In the genomic region with DNA sequence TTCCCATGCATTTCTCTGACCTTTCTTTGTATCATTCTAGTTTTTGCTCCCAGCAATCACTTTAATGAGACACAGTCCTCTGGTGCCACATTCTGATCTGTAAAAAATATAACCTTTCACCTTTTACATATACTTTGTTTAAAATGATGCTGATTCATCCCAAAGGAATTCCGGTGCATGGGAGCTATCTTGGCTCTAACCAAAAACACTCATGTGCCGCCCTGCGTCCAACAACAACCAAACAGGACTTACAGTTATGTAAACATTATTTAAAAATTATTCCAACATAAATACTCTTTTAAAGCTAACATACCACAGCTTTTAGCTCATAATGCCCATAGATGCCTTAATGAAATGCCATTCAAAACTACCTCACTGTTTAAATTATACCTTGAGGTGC, we compare ENCODE assay signal across 23 cellular contexts. TPM values are rescaled to one million over a fixed set of nuclear protein-coding genes. Genes with fewer than 3 reads are reported as not detected.
DNase-seq lines count a peak whose midpoint lies in the region; ATAC-seq, FAIRE-seq and TF ChIP-seq lines count a peak whose summit lies in the region.
"Had no signal": no experiment of that assay in that cellular context is flagged by ENCODE, and none has a peak within 500 bp of the region (broad histone marks: within the 10 kb centered on the region; RNA-seq: fewer than 3 reads in every experiment).

No MANE protein-coding gene starts in this region.

- TF ChIP-seq CTCF in AG04450 (IDR thresholded peaks at IDR 0.05; ENCODE audit: low read depth, low read length) = no peak
- TF ChIP-seq CTCF in IMR-90 (conservative IDR thresholded peaks at IDR 0.05; ENCODE audit: low read depth, low read length) = no peak
- no peak for TF ChIP-seq CTCF in bronchial epithelial cell (IDR thresholded peaks at IDR 0.05; ENCODE audit: insufficient read depth, low read length, severe bottlenecking)
- TF ChIP-seq CTCF in lower lobe of right lung (IDR thresholded peaks at IDR 0.05) = no peak

- H3K79me1 ChIP-seq in IMR-90 (ENCODE audit: low read depth in 1 of 2, low read length in 2 of 2) = no peaks in the 10 kb centered on the region

- H3K36me3 ChIP-seq in IMR-90 (ENCODE audit: control insufficient read depth, insufficient read depth, low read length) (no peaks in the 10 kb centered on the region), bronchial epithelial cell (ENCODE audit: control insufficient read depth, insufficient read depth, low read length) (no peaks in the 10 kb centered on the region), lower lobe of right lung (no peaks in the 10 kb centered on the region)
- H3K36me3 ChIP-seq: SJSA1 had no signal

- H4K91ac ChIP-seq in IMR-90 (ENCODE audit: insufficient read depth, low read depth, low read length) = no peak overlapping the region

- H2BK120ac ChIP-seq in IMR-90 (ENCODE audit: low read depth, low read length) = no peak overlapping the region

- H4K5ac ChIP-seq in IMR-90 (ENCODE audit: low read depth, low read length) = no peak overlapping the region

- H2AFZ ChIP-seq in IMR-90 (replicated peaks; ENCODE audit: low read length, poor library complexity) = no peak overlapping the region

- H4K20me1 ChIP-seq in IMR-90 (ENCODE audit: insufficient read depth, low read length) = no peaks in the 10 kb centered on the region

- H3K18ac ChIP-seq in IMR-90 (ENCODE audit: low read depth, low read length) = no peak overlapping the region

- H2BK20ac ChIP-seq in IMR-90 (ENCODE audit: low read depth, low read length) = no peak overlapping the region

- no TSS peak for BruUV-seq in IMR-90 (replicated peaks; lab: Mats Ljungman, UMichigan)

- POLR2A ChIA-PET in AG04450 (lab: Yijun Ruan, JAX) = no interaction called here
- POLR2A ChIA-PET in IMR-90 (lab: Charles Lee; ENCODE audit: unreplicated experiment) = no interaction called here

- no peak overlapping the region for H2AK5ac ChIP-seq in IMR-90 (ENCODE audit: low read depth, low read length)

- no peak for TF ChIP-seq RAD21 in IMR-90 (IDR thresholded peaks at IDR 0.05; ENCODE audit: low read length)

- intact Hi-C loops in IMR-90 (cut with micrococcal nuclease) = no loop called here
- intact Hi-C loops in lower lobe of right lung (cut with DNase I) = no loop called here

- H3K27ac ChIP-seq in AG04450 (ENCODE audit: low read depth, low read length) (no peak overlapping the region), IMR-90 (ENCODE audit: insufficient read depth, low read length) (no peak overlapping the region), lower lobe of right lung (no peak overlapping the region)
- H3K27ac ChIP-seq: SJSA1 had no signal

- no peak overlapping the region for H2AK9ac ChIP-seq in IMR-90 (replicated peaks; ENCODE audit: low read depth, low read length, poor library complexity)

- no CpG with 5 or more reads among the region's 3 CpGs for WGBS in IMR-90 (ENCODE audit: extremely low coverage in 2 of 2, insufficient read length in 1 of 2), 2 experiments

- no peak overlapping the region for H3K4me2 ChIP-seq in IMR-90 (ENCODE audit: low read depth, low read length)
- H3K4me2 ChIP-seq: GM23338 had no signal

- H3K4me1 ChIP-seq in IMR-90 (ENCODE audit: control insufficient read depth, insufficient read depth, low read length) (peaks cover 2% of the 10 kb centered on the region), lower lobe of right lung (no peaks in the 10 kb centered on the region)
- H3K4me1 ChIP-seq: SJSA1 had no signal

- no peak for FAIRE-seq in bronchial epithelial cell (lab: Jason Lieb, UNC)
- FAIRE-seq: HTR-8/SVneo, K562 had no signal

- peak; percentile 83 for ATAC-seq in IMR-90 (ENCODE audit: low read depth)
- no peak for ATAC-seq in lower lobe of right lung
- no peak for ATAC-seq in GM18868 (IDR thresholded peaks at IDR 0.05; ENCODE audit: unreplicated experiment)
- ATAC-seq: GM23338, K562 had no signal

- dilution Hi-C loops in IMR-90 (cut with HindIII; ENCODE audit: low sequenced_read_pairs, unreplicated experiment) = no loop called here

- no peak overlapping the region for H3K9ac ChIP-seq in IMR-90 (ENCODE audit: low read depth, low read length)

- H3K4ac ChIP-seq in IMR-90 (ENCODE audit: low read depth, low read length) = no peak overlapping the region

- H3K27me3 ChIP-seq in AG04450 (ENCODE audit: control insufficient read depth, insufficient read depth, low read length) = peaks cover 4% of the 10 kb centered on the region
- H3K27me3 ChIP-seq in IMR-90 (ENCODE audit: control insufficient read depth, insufficient read depth, low read length) = peaks cover 2% of the 10 kb centered on the region
- H3K27me3 ChIP-seq in bronchial epithelial cell (ENCODE audit: control insufficient read depth, insufficient read depth, low read length) = no peaks in the 10 kb centered on the region
- H3K27me3 ChIP-seq in lower lobe of right lung (ENCODE audit: low read depth) = no peaks in the 10 kb centered on the region

- no peak overlapping the region for H4K8ac ChIP-seq in IMR-90 (ENCODE audit: low read depth in 2 of 2, low read length in 2 of 2)

- no peak overlapping the region for H3K56ac ChIP-seq in IMR-90 (ENCODE audit: extremely low read depth, insufficient read depth, low read length)

- in situ Hi-C loops in IMR-90 (cut with MboI; ENCODE audit: low sequenced_read_pairs) = no loop called here

- H3K14ac ChIP-seq in IMR-90 (replicated peaks; ENCODE audit: low read depth, low read length) = no peak overlapping the region

- peak; percentile 18 for DNase-seq in AG04450 (ENCODE audit: low read depth, low spot score)
- peak; percentile 60 for DNase-seq in IMR-90
- DNase-seq in bronchial epithelial cell (ENCODE audit: low read depth) = peak; percentile 48
- DNase-seq in fibroblast of peridontal ligament (ENCODE audit: extremely low read depth) = peak; percentile 9
- DNase-seq in midbrain (lab: John Stamatoyannopoulos, UW) = no peak
- DNase-seq in lower lobe of right lung = no peak
- no peak for DNase-seq in NCI-H510A treated with DMSO at 0.1 percent for 48 hours (lab: John Stamatoyannopoulos, UW)
- DNase-seq: COR-L47, GDM1, HFFc6, NCI-H1092, NCI-H1694 treated with DMSO at 0.1 percent for 48 hours, NCI-H446 treated with DMSO at 0.1 percent for 48 hours, NCI-H82, SW 1271 had no signal

- no peak overlapping the region for H2BK15ac ChIP-seq in IMR-90 (ENCODE audit: low read depth, low read length)

- no peak overlapping the region for H3K4me3 ChIP-seq in AG04450 (ENCODE audit: low read depth, low read length)
- H3K4me3 ChIP-seq in IMR-90 (ENCODE audit: insufficient read depth, low read depth, low read length) = no peak overlapping the region
- H3K4me3 ChIP-seq in bronchial epithelial cell (ENCODE audit: low read depth, low read length) = no peak overlapping the region
- no peak overlapping the region for H3K4me3 ChIP-seq in lower lobe of right lung
- H3K4me3 ChIP-seq: GM23338, K562, SJSA1 had no signal

- H3K9me3 ChIP-seq in AG04450 (ENCODE audit: control insufficient read depth, insufficient read depth, low read length) (no peaks in the 10 kb centered on the region), IMR-90 (ENCODE audit: control insufficient read depth, insufficient read depth, low read length) (no peaks in the 10 kb centered on the region), lower lobe of right lung (no peaks in the 10 kb centered on the region)
- H3K9me3 ChIP-seq: SJSA1 had no signal

- no peak overlapping the region for H3K23ac ChIP-seq in IMR-90 (ENCODE audit: low read depth, low read length)

- TF ChIP-seq POLR2A in IMR-90 (IDR thresholded peaks at IDR 0.05; ENCODE audit: low read depth, low read length) = no peak

- H3K9me1 ChIP-seq in IMR-90 (ENCODE audit: insufficient read depth, low read length) = no peaks in the 10 kb centered on the region

- CTCF ChIA-PET in AG04450 (lab: Charles Lee) (interaction anchor here (1.1 to 3.4 kb wide), 4 partner anchors 9 to 32 kb away, joined by 3 to 24 read pairs (median 6); no protein-coding TSS in a partner anchor), IMR-90 (lab: Yijun Ruan, JAX) (interaction anchor here (1.0 to 1.2 kb wide), 2 partner anchors 8 to 10 kb away, joined by 3 to 5 read pairs; no protein-coding TSS in a partner anchor)

- no peak overlapping the region for H2BK5ac ChIP-seq in IMR-90 (ENCODE audit: low read depth, low read length, poor library complexity, severe bottlenecking)

TF ChIP-seq in IMR-90, 13 proteins besides CTCF, POLR2A, EP300 and RAD21:
- TF ChIP-seq, protein P1, sequence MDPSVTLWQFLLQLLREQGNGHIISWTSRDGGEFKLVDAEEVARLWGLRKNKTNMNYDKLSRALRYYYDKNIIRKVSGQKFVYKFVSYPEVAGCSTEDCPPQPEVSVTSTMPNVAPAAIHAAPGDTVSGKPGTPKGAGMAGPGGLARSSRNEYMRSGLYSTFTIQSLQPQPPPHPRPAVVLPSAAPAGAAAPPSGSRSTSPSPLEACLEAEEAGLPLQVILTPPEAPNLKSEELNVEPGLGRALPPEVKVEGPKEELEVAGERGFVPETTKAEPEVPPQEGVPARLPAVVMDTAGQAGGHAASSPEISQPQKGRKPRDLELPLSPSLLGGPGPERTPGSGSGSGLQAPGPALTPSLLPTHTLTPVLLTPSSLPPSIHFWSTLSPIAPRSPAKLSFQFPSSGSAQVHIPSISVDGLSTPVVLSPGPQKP (IDR thresholded peaks at IDR 0.05; ENCODE audit: borderline replicate concordance, low read depth, low read length) = no peak
- TF ChIP-seq BHLHE40 (IDR thresholded peaks at IDR 0.05; ENCODE audit: low read depth, low read length) = peak; percentile 70; the same call in 1 of the 2 replicates

RNA-seq across cellular contexts. Expression of gene OPALIN, which starts 7.7 kb away (rescaled TPM):
- polyA plus RNA-seq in AG04450 (2011; rRNA removed) = not detected in 2 replicates
- not detected in 2 replicates for polyA minus RNA-seq in AG04450 (2011; rRNA and poly(A)+ RNA removed)
- not detected in 2 replicates for total RNA-seq in IMR-90 (2012; rRNA removed)
- not detected in 2 replicates for polyA plus RNA-seq in IMR-90 (2012; rRNA removed)
- not detected in 2 replicates for polyA plus RNA-seq in IMR-90 (2012; cell fraction: cytosol; rRNA removed)
- polyA plus RNA-seq in IMR-90 (2012; cell fraction: nucleus; rRNA removed; ENCODE audit: low replicate concordance) = not detected in 2 replicates
- not detected in 2 replicates for total RNA-seq in bronchial epithelial cell
- total RNA-seq in lower lobe of right lung = not detected
- total RNA-seq: A172, GM23338, HFFc6, K562, RPMI7951, SJSA1 had no signal
- polyA plus RNA-seq: CD14-positive monocyte, GM23338, K562 had no signal

Comparison
In these comparisons a context has a peak if more than half of its experiments do, and no peak if none do; other contexts are left out.
1. DNase-seq: peak in AG04450 (single experiment), IMR-90 (single experiment), bronchial epithelial cell (single experiment) and fibroblast of peridontal ligament (single experiment); none in midbrain (single experiment), lower lobe of right lung (single experiment) and NCI-H510A treated with DMSO at 0.1 percent for 48 hours (single experiment).